ENCODE assay signal across 1 cellular context in the genomic region with DNA sequence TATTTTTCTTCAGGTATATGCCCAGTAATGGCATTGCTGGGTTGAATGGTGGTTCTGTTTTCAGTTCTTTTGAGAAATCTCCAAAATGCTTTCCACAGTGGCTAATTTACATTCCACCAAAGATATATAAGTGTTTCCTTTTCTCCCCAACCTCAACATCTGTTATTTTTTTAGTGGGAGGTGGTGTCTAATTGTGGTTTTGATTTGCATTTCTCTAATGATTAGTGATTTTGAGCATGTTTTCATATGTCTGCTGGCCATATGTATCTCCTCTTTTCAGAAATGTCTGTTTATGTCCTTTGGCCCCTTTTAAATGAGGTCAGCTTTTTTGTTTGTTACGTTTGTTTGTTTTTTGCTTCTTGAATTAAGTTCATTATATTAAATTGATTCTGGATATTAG.
TF ChIP-seq lines count a peak whose summit lies in the region.

No MANE protein-coding gene starts in this region.

TF ChIP-seq in GM12878, 131 proteins besides CTCF, POLR2A, EP300 and RAD21 (continued from another document):
- TF ChIP-seq, protein P1, sequence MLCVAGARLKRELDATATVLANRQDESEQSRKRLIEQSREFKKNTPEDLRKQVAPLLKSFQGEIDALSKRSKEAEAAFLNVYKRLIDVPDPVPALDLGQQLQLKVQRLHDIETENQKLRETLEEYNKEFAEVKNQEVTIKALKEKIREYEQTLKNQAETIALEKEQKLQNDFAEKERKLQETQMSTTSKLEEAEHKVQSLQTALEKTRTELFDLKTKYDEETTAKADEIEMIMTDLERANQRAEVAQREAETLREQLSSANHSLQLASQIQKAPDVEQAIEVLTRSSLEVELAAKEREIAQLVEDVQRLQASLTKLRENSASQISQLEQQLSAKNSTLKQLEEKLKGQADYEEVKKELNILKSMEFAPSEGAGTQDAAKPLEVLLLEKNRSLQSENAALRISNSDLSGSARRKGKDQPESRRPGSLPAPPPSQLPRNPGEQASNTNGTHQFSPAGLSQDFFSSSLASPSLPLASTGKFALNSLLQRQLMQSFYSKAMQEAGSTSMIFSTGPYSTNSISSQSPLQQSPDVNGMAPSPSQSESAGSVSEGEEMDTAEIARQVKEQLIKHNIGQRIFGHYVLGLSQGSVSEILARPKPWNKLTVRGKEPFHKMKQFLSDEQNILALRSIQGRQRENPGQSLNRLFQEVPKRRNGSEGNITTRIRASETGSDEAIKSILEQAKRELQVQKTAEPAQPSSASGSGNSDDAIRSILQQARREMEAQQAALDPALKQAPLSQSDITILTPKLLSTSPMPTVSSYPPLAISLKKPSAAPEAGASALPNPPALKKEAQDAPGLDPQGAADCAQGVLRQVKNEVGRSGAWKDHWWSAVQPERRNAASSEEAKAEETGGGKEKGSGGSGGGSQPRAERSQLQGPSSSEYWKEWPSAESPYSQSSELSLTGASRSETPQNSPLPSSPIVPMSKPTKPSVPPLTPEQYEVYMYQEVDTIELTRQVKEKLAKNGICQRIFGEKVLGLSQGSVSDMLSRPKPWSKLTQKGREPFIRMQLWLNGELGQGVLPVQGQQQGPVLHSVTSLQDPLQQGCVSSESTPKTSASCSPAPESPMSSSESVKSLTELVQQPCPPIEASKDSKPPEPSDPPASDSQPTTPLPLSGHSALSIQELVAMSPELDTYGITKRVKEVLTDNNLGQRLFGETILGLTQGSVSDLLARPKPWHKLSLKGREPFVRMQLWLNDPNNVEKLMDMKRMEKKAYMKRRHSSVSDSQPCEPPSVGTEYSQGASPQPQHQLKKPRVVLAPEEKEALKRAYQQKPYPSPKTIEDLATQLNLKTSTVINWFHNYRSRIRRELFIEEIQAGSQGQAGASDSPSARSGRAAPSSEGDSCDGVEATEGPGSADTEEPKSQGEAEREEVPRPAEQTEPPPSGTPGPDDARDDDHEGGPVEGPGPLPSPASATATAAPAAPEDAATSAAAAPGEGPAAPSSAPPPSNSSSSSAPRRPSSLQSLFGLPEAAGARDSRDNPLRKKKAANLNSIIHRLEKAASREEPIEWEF (IDR thresholded peaks at IDR 0.05; ENCODE audit: insufficient replicate concordance, low read depth, low read length) = no peak
- TF ChIP-seq NBN (IDR thresholded peaks at IDR 0.05) = no peak
